Comparison of ENCODE assay signal across 8 cellular contexts in the genomic region with DNA sequence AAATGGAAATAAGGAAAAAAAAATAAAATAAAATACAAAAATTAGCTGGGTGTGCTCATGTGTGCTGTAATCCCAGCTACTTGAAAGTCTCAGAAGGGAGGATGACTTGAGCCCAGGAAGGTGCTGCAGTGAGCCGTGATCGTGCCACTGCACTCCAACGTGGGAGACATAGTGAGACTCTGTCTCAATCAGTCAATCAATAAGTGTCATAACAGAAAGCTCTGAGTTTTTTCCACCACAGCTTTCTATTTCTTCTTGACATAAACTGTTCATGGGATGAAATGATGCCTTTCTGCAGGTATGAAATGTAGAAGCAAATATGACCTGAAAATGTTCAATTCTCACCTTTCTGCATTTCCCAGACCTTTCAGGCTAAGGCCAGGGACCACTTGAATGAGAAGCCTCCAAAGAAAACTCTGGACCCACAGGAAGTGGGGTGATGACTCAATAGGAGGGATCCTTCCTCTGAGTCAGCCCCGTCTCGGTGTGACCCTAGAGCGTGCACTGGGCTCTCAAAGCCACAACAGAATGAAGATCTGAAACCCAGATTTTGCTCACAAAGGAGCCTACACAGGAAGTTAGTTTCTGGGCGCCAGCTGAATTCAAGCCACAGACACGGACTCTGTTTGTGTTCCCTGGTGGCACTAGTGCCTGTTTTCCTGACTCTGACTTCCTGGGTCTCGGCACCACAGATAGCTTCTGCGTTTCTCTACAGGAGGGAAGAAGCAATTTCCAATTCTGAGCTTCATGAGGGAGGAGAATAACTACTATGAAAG.
DNase-seq lines count a peak whose midpoint lies in the region; ATAC-seq and TF ChIP-seq lines count a peak whose summit lies in the region.

No MANE protein-coding gene starts in this region.

- H3K27me3 Mint-ChIP-seq in WTC11 (ENCODE audit: low read depth) (no peaks in the 10 kb centered on the region), memory B cell (no peaks in the 10 kb centered on the region)

- H3K4me3 ChIP-seq in mammary epithelial cell (replicated peaks in 1 of 3; ENCODE audit: insufficient read depth in 1 of 3, low read depth in 2 of 3, low read length in 3 of 3), result no peak overlapping the region

- H3K36me3 Mint-ChIP-seq in WTC11 (no peaks in the 10 kb centered on the region), memory B cell (peaks cover 2% of the 10 kb centered on the region)

- H3K4me3 Mint-ChIP-seq in WTC11, result no peak overlapping the region
- H3K4me3 Mint-ChIP-seq in memory B cell, result peak overlapping the region; percentile 85

- H3K4me1 ChIP-seq in mammary epithelial cell (ENCODE audit: insufficient read depth, low read length), result peaks cover 20% of the 10 kb centered on the region

- H3K27me3 ChIP-seq in mammary epithelial cell (ENCODE audit: insufficient read depth, low read length), result no peaks in the 10 kb centered on the region

- dilution Hi-C loops in mammary epithelial cell (cut with HindIII; ENCODE audit: low sequenced_read_pairs), result no loop called here

- CTCF ChIA-PET in WTC11 (lab: Charles Lee), result interaction anchor here (0.6 to 0.8 kb wide), 3 partner anchors 18 to 124 kb away, joined by 3 to 4 read pairs (median 3); no protein-coding TSS in a partner anchor
- CTCF ChIA-PET in mammary epithelial cell (lab: Charles Lee; ENCODE audit: low non-redundant PET), result no interaction called here

- H2AFZ ChIP-seq in mammary epithelial cell (ENCODE audit: low read depth, low read length), result peak overlapping the region; percentile 76

- H3K27ac ChIP-seq in mammary epithelial cell (ENCODE audit: insufficient read depth, low read depth, low read length), result peak overlapping the region; percentile 81

- WGBS in mammary epithelial cell (ENCODE audit: low coverage, missing lambda C conversion rate), result 39% methylated on average over 8 of the region's 10 CpGs

- no peak for TF ChIP-seq CTCF in GM20000 (IDR thresholded peaks at IDR 0.05; ENCODE audit: extremely low read depth, missing control alignments)
- TF ChIP-seq CTCF in WTC11 (IDR thresholded peaks at IDR 0.05), result no peak
- no peak for TF ChIP-seq CTCF in mammary epithelial cell (conservative IDR thresholded peaks at IDR 0.05 in 1 of 2, IDR thresholded peaks at IDR 0.05 in 1 of 2; ENCODE audit: extremely low read depth in 1 of 2, insufficient read depth in 1 of 2, low read depth in 1 of 2, low read length in 2 of 2)

- no TSS peak for BruUV-seq in mammary epithelial cell (replicated peaks; lab: Mats Ljungman, UMichigan)

- H3K36me3 ChIP-seq in mammary epithelial cell (ENCODE audit: insufficient read depth, low read length), result no peaks in the 10 kb centered on the region

- no peaks in the 10 kb centered on the region for H4K20me1 ChIP-seq in mammary epithelial cell (ENCODE audit: insufficient read depth, low read length)

- in situ Hi-C loops in mammary epithelial cell (cut with MboI; ENCODE audit: low sequenced_read_pairs in 2 of 2), result no loop called here

- intact Hi-C loops in mammary epithelial cell (cut with micrococcal nuclease), result no loop called here

- H3K4me1 Mint-ChIP-seq in WTC11, result peaks cover 4% of the 10 kb centered on the region
- H3K4me1 Mint-ChIP-seq in memory B cell, result peaks cover 32% of the 10 kb centered on the region

- DNase-seq in Ammon's horn (ENCODE audit: low spot score) (peak; percentile 85), GM20000 (ENCODE audit: low spot score) (peak; percentile 81), HS-5 (ENCODE audit: low read depth) (peak; percentile 92), WTC11 (ENCODE audit: low spot score) (no peak), mammary epithelial cell (peak; percentile 91), memory B cell (ENCODE audit: low spot score in 2 of 2) (peak; percentile 36 to 57), NCI-H2107 treated with DMSO at 0.1 percent for 48 hours (lab: John Stamatoyannopoulos, UW; ENCODE audit: unreplicated experiment) (no peak)
- peak; percentile 28 to 35 for DNase-seq in stimulated activated CD8-positive, alpha-beta memory T cell treated with anti-CD3 and anti-CD28 coated beads, Interleukin-4, amount 100 ng/mL, for 1 hour (ENCODE audit: low read depth in 2 of 2, low spot score in 1 of 2)

- H3K27ac Mint-ChIP-seq in WTC11 (peak overlapping the region; percentile 73; the same call in 1 of the 2 replicates), memory B cell (peak overlapping the region; percentile 79)

- H3K9me3 Mint-ChIP-seq in WTC11, result no peaks in the 10 kb centered on the region
- no peaks in the 10 kb centered on the region for H3K9me3 Mint-ChIP-seq in memory B cell

- ATAC-seq in WTC11 (peak; percentile 26; the same call in 1 of the 2 replicates), memory B cell (ENCODE audit: low read depth) (peak; percentile 85)

- POLR2A ChIA-PET in WTC11 (lab: Charles Lee), result no interaction called here

- H3K9me3 ChIP-seq in mammary epithelial cell (replicated peaks; ENCODE audit: insufficient read depth, low read length), result no peaks in the 10 kb centered on the region

- H3K9ac ChIP-seq in mammary epithelial cell (ENCODE audit: insufficient read depth, low read length), result peak overlapping the region; percentile 23

- H3K79me2 ChIP-seq in mammary epithelial cell (ENCODE audit: insufficient read depth, low read length), result peaks cover 11% of the 10 kb centered on the region

- peak overlapping the region; percentile 67 for H3K4me2 ChIP-seq in mammary epithelial cell (ENCODE audit: insufficient read depth, low read depth, low read length)

TF ChIP-seq in WTC11, 78 proteins besides CTCF, POLR2A, EP300 and RAD21 (continues in another document):
- TF ChIP-seq MLX (CRISPR knock-in tag; IDR thresholded peaks at IDR 0.05) (no peak), CBFB (CRISPR knock-in tag; IDR thresholded peaks at IDR 0.05; ENCODE audit: low read depth) (no peak), ZBTB21 (CRISPR knock-in tag; IDR thresholded peaks at IDR 0.05; ENCODE audit: borderline replicate concordance) (no peak), SOX15 (CRISPR knock-in tag; IDR thresholded peaks at IDR 0.05) (no peak), ARID4B (CRISPR knock-in tag; IDR thresholded peaks at IDR 0.05; ENCODE audit: borderline replicate concordance) (no peak), FOXK1 (CRISPR knock-in tag; IDR thresholded peaks at IDR 0.05) (no peak), IRF1 (CRISPR knock-in tag; IDR thresholded peaks at IDR 0.05) (no peak), ZNF423 (CRISPR knock-in tag; IDR thresholded peaks at IDR 0.05) (no peak), NR2C2 (CRISPR knock-in tag; IDR thresholded peaks at IDR 0.05) (no peak)
- TF ChIP-seq, protein P1, sequence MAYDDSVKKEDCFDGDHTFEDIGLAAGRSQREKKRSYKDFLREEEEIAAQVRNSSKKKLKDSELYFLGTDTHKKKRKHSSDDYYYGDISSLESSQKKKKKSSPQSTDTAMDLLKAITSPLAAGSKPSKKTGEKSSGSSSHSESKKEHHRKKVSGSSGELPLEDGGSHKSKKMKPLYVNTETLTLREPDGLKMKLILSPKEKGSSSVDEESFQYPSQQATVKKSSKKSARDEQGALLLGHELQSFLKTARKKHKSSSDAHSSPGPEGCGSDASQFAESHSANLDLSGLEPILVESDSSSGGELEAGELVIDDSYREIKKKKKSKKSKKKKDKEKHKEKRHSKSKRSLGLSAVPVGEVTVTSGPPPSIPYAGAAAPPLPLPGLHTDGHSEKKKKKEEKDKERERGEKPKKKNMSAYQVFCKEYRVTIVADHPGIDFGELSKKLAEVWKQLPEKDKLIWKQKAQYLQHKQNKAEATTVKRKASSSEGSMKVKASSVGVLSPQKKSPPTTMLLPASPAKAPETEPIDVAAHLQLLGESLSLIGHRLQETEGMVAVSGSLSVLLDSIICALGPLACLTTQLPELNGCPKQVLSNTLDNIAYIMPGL (CRISPR knock-in tag; IDR thresholded peaks at IDR 0.05), result no peak

Comparison
In these comparisons a context has a peak if more than half of its experiments do, and no peak if none do; other contexts are left out.
1. DNase-seq: peak in Ammon's horn (single experiment), GM20000 (single experiment), HS-5 (single experiment), mammary epithelial cell (single experiment), memory B cell (2 of 2) and stimulated activated CD8-positive, alpha-beta memory T cell treated with anti-CD3 and anti-CD28 coated beads, Interleukin-4, amount 100 ng/mL, for 1 hour (2 of 2); none in WTC11 (single experiment) and NCI-H2107 treated with DMSO at 0.1 percent for 48 hours (single experiment).